In the genomic region with DNA sequence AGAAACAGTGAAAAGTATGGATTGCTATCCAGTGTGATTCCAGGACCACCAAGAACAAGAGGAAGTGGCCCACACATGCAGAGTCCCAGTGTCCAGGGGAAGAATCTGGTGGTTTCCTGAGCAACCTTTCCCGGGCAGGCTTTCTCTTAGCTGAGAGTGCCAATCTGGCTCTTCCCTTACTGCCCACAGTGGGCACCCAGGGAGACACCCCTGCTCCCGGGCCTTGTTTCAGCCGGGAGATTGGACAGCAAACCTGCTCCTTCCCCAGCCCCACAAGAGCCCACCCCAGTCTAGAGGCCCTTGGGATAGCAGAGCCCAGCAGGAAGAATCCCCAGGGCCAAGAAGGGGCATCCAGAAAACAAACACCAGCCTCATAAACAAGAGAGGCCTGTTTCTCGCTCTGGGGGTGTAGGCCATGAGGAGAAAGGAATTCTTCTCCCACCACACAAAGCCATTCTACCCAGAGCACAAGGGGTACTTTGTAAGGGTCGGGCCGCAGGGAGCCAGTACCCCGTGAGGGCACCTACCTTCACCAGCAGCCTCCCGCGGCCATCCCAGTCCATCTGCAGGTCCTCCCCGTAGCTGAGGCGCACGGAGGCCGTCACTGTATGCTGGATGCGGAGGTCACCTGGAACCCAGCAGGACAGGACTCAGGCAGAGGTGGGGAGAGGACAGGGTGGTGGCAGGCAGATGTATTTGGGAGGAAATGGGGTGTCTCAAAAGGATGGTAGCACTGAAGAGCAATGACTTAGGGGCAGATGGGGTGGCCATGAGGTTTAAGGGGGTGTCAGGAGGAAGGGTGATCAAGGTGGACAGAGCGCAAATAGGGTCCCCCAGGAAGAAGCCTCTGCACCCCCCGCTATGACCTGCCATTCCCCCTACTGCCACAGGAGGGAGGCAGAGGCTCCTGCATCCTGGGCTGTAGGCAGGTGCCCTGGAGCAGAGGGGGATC, we compare ENCODE assay signal across 8 cellular contexts.
DNase-seq lines count a peak whose midpoint lies in the region; ATAC-seq and TF ChIP-seq lines count a peak whose summit lies in the region.

No MANE protein-coding gene starts in this region.

- H3K4me3 ChIP-seq in SJSA1 (no peak overlapping the region), adrenal gland (no peak overlapping the region), left ventricle myocardium inferior (no peak overlapping the region), gastrocnemius medialis (no peak overlapping the region)

- H3K4me1 ChIP-seq in SJSA1 (replicated peaks), result peaks cover 21% of the 10 kb centered on the region
- no peaks in the 10 kb centered on the region for H3K4me1 ChIP-seq in adrenal gland (replicated peaks in 1 of 2)
- peaks cover 43% of the 10 kb centered on the region for H3K4me1 ChIP-seq in left ventricle myocardium inferior
- no peaks in the 10 kb centered on the region for H3K4me1 ChIP-seq in gastrocnemius medialis

- no peaks in the 10 kb centered on the region for H3K36me3 ChIP-seq in SJSA1
- H3K36me3 ChIP-seq in adrenal gland (replicated peaks in 1 of 2), result no peaks in the 10 kb centered on the region
- peaks cover 18% of the 10 kb centered on the region for H3K36me3 ChIP-seq in left ventricle myocardium inferior
- no peaks in the 10 kb centered on the region for H3K36me3 ChIP-seq in gastrocnemius medialis

- H3K9me3 ChIP-seq in SJSA1 (replicated peaks) (no peaks in the 10 kb centered on the region), adrenal gland (replicated peaks in 1 of 3) (no peaks in the 10 kb centered on the region), left ventricle myocardium inferior (replicated peaks) (no peaks in the 10 kb centered on the region), gastrocnemius medialis (no peaks in the 10 kb centered on the region)

- H3K27me3 ChIP-seq in SJSA1 (replicated peaks) (no peaks in the 10 kb centered on the region), adrenal gland (no peaks in the 10 kb centered on the region), left ventricle myocardium inferior (ENCODE audit: low read depth) (no peaks in the 10 kb centered on the region), gastrocnemius medialis (peaks cover 0 to 2% (median 2%) of the 10 kb centered on the region in 3 donors)

- H3K27ac ChIP-seq in SJSA1 (no peak overlapping the region), adrenal gland (no peak overlapping the region), left ventricle myocardium inferior (replicated peaks) (peak overlapping the region; percentile 25), gastrocnemius medialis (no peak overlapping the region)

- in situ Hi-C loops in gastrocnemius medialis (cut with MboI; ENCODE audit: low sequenced_read_pairs in 4 of 4), result loop anchor here in 2 of 4 donors (5.0 to 10.0 kb wide), 3 partner anchors 132 to 225 kb away; no protein-coding TSS in a partner anchor

- 50 to 69% (median 62%) methylated on average over 6 to 16 of the region's 16 CpGs for WGBS in adrenal gland, 4 donors

- DNase-seq in CMK (ENCODE audit: low read depth), result peak; percentile 25
- DNase-seq in SJSA1 (ENCODE audit: low read depth in 1 of 2, low spot score in 2 of 2), result peak; percentile 67 to 73
- DNase-seq in adrenal gland, result peak; percentile 50 to 79 (median 63)
- DNase-seq in left ventricle myocardium inferior, result no peak
- DNase-seq in gastrocnemius medialis, result peak in 1 of 2 donors; percentile 15
- no peak for DNase-seq in omental fat pad (ENCODE audit: low spot score)

- no peak for TF ChIP-seq POLR2A in adrenal gland (IDR thresholded peaks at IDR 0.05)
- TF ChIP-seq POLR2A in gastrocnemius medialis (IDR thresholded peaks at IDR 0.05), result no peak

- ATAC-seq in HG02970 (IDR thresholded peaks at IDR 0.05; ENCODE audit: low FRiP score, unreplicated experiment) (peak; percentile 59), gastrocnemius medialis (peak; percentile 45 to 54), omental fat pad (ENCODE audit: low FRiP score) (no peak), GM21360 (IDR thresholded peaks at IDR 0.05; ENCODE audit: unreplicated experiment) (no peak)

- intact Hi-C loops in adrenal gland (cut with DNase I), result loop anchor here (5.0 kb wide), 2 partner anchors 130 to 220 kb away; no protein-coding TSS in a partner anchor
- intact Hi-C loops in left ventricle myocardium inferior (cut with micrococcal nuclease), result no loop called here
- intact Hi-C loops in gastrocnemius medialis (cut with DNase I; ENCODE audit: low total_unique reads), result loop anchor here (1.0 kb wide), 1 partner anchor 223 kb away; no protein-coding TSS in a partner anchor

- peak; percentile 79 to 96 (median 90) for TF ChIP-seq CTCF in adrenal gland (IDR thresholded peaks at IDR 0.05)
- TF ChIP-seq CTCF in left ventricle myocardium inferior (IDR thresholded peaks at IDR 0.05; ENCODE audit: borderline replicate concordance), result peak; percentile 89
- TF ChIP-seq CTCF in gastrocnemius medialis (IDR thresholded peaks at IDR 0.05 in 4 of 5, conservative IDR thresholded peaks at IDR 0.05 in 1 of 5), result peak; percentile 67 to 77 (median 75)
- peak in 1 of 3 donors; percentile 66 for TF ChIP-seq CTCF in omental fat pad (IDR thresholded peaks at IDR 0.05)

Comparison
In these comparisons a context has a peak if more than half of its experiments do, and no peak if none do; other contexts are left out.
1. DNase-seq: peak in CMK (single experiment), SJSA1 (2 of 2) and adrenal gland (7 of 7); none in left ventricle myocardium inferior (single experiment) and omental fat pad (single experiment).
2. ATAC-seq: peak in HG02970 (single experiment) and gastrocnemius medialis (2 of 2); none in omental fat pad (single experiment) and GM21360 (single experiment).